Comparison of ENCODE assay signal across 8 cellular contexts in the genomic region with DNA sequence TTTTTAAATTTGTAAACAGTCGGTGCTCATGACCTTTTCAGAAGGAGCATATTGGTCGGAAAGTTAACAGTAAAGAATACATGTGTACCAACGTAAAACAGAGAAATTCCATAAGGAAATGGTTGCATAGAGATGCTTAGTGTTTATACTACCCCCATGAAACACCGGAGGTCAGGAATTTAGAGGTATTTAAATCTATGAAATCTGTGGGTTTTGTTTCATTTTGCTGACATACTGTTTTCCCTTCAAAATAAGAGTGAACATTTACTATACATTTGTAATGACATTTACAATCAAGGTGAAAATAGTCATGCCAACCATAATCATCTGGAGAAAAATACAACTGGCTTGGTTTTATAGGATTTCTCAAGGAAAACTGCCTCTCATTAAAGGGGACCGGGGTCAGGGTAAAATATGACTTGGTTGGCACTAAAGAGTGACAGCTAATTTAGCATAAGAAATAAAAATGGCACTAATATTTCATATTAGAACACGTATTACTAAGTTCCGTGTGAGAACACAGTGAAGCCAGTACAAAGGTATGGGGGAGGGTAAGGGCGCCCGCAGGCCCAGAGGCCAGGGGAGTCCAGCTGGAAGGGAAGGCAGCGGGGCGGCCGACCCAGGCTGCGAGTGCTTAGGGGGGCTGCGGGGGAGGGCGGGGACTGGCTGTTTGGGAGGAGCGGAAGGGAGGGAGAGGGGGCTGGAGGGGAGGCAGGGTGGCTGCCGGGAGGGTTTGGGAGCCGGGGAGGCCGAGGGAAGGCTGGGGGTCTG. TPM values are rescaled to one million over a fixed set of nuclear protein-coding genes. Genes with fewer than 3 reads are reported as not detected.
DNase-seq lines count a peak whose midpoint lies in the region; ATAC-seq and TF ChIP-seq lines count a peak whose summit lies in the region.

No MANE protein-coding gene starts in this region.

- WGBS in trophoblast cell (ENCODE audit: extremely low coverage, insufficient coverage, insufficient read length), result no CpG with 5 or more reads among the region's 19 CpGs

- peak overlapping the region; percentile 9 for H4K91ac ChIP-seq in trophoblast cell (ENCODE audit: low read depth, low read length)

- H3K27ac ChIP-seq in AG04450 (ENCODE audit: low read depth, low read length) (peak overlapping the region; percentile 100), left ventricle myocardium inferior (replicated peaks) (peak overlapping the region; percentile 98), trophoblast cell (ENCODE audit: low read depth, low read length) (peak overlapping the region; percentile 91)

- CTCF ChIA-PET in AG04450 (lab: Charles Lee), result interaction anchor here (1.0 to 1.9 kb wide), 7 partner anchors 17 to 401 kb away, joined by 3 to 10 read pairs (median 5); no protein-coding TSS in a partner anchor
- CTCF ChIA-PET in GM10248 (lab: Yijun Ruan, JAX), result interaction anchor here (0.7 to 4.1 kb wide), 10 partner anchors 8 to 206 kb away, joined by 3 to 18 read pairs (median 4); partner anchors contain the start of genes CLASP1 and NIFK

- H3K4me1 ChIP-seq in left ventricle myocardium inferior (peaks cover 94% of the 10 kb centered on the region), trophoblast cell (ENCODE audit: control insufficient read depth in 1 of 2, insufficient read depth in 2 of 2, low read length in 2 of 2) (peaks cover 2 to 6% of the 10 kb centered on the region in 2 experiments)

- H3K79me1 ChIP-seq in trophoblast cell (ENCODE audit: low read length), result peaks cover 7% of the 10 kb centered on the region

- no peak overlapping the region for H2BK120ac ChIP-seq in trophoblast cell (ENCODE audit: insufficient read depth, low read length, poor library complexity)

- H2AK5ac ChIP-seq in trophoblast cell (ENCODE audit: low read length), result no peak overlapping the region

- peak overlapping the region; percentile 66 for H2AFZ ChIP-seq in trophoblast cell (ENCODE audit: insufficient read depth, low read length, poor library complexity)

- H3K18ac ChIP-seq in trophoblast cell (ENCODE audit: low read length), result no peak overlapping the region

- H3K9me3 ChIP-seq in AG04450 (ENCODE audit: control insufficient read depth, insufficient read depth, low read length), result no peaks in the 10 kb centered on the region; the same call in 1 of the 2 replicates
- H3K9me3 ChIP-seq in left ventricle myocardium inferior (replicated peaks), result no peaks in the 10 kb centered on the region
- H3K9me3 ChIP-seq in trophoblast cell (ENCODE audit: insufficient read depth, low read depth, low read length), result no peaks in the 10 kb centered on the region

- peak overlapping the region; percentile 51 for H4K8ac ChIP-seq in trophoblast cell (ENCODE audit: low read depth, low read length)

- H3K23ac ChIP-seq in trophoblast cell (ENCODE audit: low read length), result no peak overlapping the region

- no peak overlapping the region for H3K4ac ChIP-seq in trophoblast cell (ENCODE audit: low read depth, low read length)

- H3K9ac ChIP-seq in trophoblast cell (ENCODE audit: low read length), result peak overlapping the region; percentile 81

- POLR2A ChIA-PET in AG04450 (lab: Yijun Ruan, JAX), result interaction anchor here (1.1 to 3.5 kb wide), 20 partner anchors 8 to 454 kb away, joined by 3 to 79 read pairs (median 7); partner anchors contain the start of gene CLASP1
- POLR2A ChIA-PET in GM10248 (lab: Yijun Ruan, JAX), result interaction anchor here (1.0 to 2.3 kb wide), 6 partner anchors 11 to 207 kb away, joined by 3 to 15 read pairs (median 7); partner anchors contain the start of gene NIFK

- peak; percentile 20 for DNase-seq in AG04450 (ENCODE audit: low read depth, low spot score)
- DNase-seq in GM10248 (ENCODE audit: extremely low spot score), result peak; percentile 46
- peak; percentile 67 to 88 for DNase-seq in NCI-H526 (lab: John Stamatoyannopoulos, UW)
- DNase-seq in amniotic stem cell (lab: John Stamatoyannopoulos, UW), result peak; percentile 32
- peak; percentile 74 for DNase-seq in left ventricle myocardium inferior
- peak; percentile 27 to 67 for DNase-seq in trophoblast cell
- DNase-seq in posterior vena cava (ENCODE audit: low spot score), result no peak

- no peak overlapping the region for H4K12ac ChIP-seq in trophoblast cell (ENCODE audit: low read depth, low read length)

- ATAC-seq in HG03025 (IDR thresholded peaks at IDR 0.05; ENCODE audit: low FRiP score, unreplicated experiment), result peak; percentile 2

- H3K36me3 ChIP-seq in left ventricle myocardium inferior (no peaks in the 10 kb centered on the region), trophoblast cell (ENCODE audit: control insufficient read depth in 1 of 2, insufficient read depth in 2 of 2, low read length in 2 of 2) (peaks cover 7 to 14% of the 10 kb centered on the region in 2 experiments)

- H3K14ac ChIP-seq in trophoblast cell (ENCODE audit: low read length), result peak overlapping the region; percentile 50

- intact Hi-C loops in left ventricle myocardium inferior (cut with micrococcal nuclease) (loop anchor here (5.0 to 10.0 kb wide), 2 partner anchors 65 to 113 kb away; no protein-coding TSS in a partner anchor), posterior vena cava (cut with DNase I) (loop anchor here (5.0 to 10.0 kb wide), 3 partner anchors 118 to 185 kb away; partner anchors contain the start of gene CLASP1 (in 1 of the 2))

- TF ChIP-seq CTCF in AG04450 (IDR thresholded peaks at IDR 0.05; ENCODE audit: low read depth, low read length) (no peak), GM10248 (IDR thresholded peaks at IDR 0.05; ENCODE audit: control extremely low read depth, extremely low read depth, low read depth, missing control alignments) (no peak), left ventricle myocardium inferior (IDR thresholded peaks at IDR 0.05; ENCODE audit: borderline replicate concordance) (no peak)

- no peaks in the 10 kb centered on the region for H3K79me2 ChIP-seq in trophoblast cell (ENCODE audit: control insufficient read depth, insufficient read depth, low read length, poor library complexity)

- H2BK5ac ChIP-seq in trophoblast cell (ENCODE audit: low read depth, low read length, poor library complexity), result peak overlapping the region; percentile 49

- peak overlapping the region; percentile 81 for H3K4me2 ChIP-seq in trophoblast cell (ENCODE audit: low read length)

- H3K27me3 ChIP-seq in AG04450 (ENCODE audit: control insufficient read depth, insufficient read depth, low read length), result no peaks in the 10 kb centered on the region
- H3K27me3 ChIP-seq in left ventricle myocardium inferior (ENCODE audit: low read depth), result no peaks in the 10 kb centered on the region
- H3K27me3 ChIP-seq in trophoblast cell (ENCODE audit: insufficient read depth, low read length), result no peaks in the 10 kb centered on the region

- H3K4me3 ChIP-seq in AG04450 (ENCODE audit: low read depth, low read length) (peak overlapping the region; percentile 80), left ventricle myocardium inferior (peak overlapping the region; percentile 85), trophoblast cell (ENCODE audit: low read depth, low read length) (peak overlapping the region; percentile 92)

- no peak overlapping the region for H2BK12ac ChIP-seq in trophoblast cell (ENCODE audit: low read length)

RNA-seq across cellular contexts. Expression of gene RNU4ATAC, which starts 1.1 kb away (rescaled TPM):
- not detected in 2 replicates for polyA plus RNA-seq in AG04450 (2011; rRNA removed)
- under 0.01 TPM in 2 replicates for polyA minus RNA-seq in AG04450 (2011; rRNA and poly(A)+ RNA removed)
- total RNA-seq in left ventricle myocardium inferior, result 7.3 TPM
- polyA plus RNA-seq in trophoblast cell (2013), result not detected in 2 replicates
- total RNA-seq in posterior vena cava, result not detected
